ENCODE assay signal across 16 cellular contexts in genomic region chrX:153382563-153383482, GRCh38. TPM values are rescaled to one million over a fixed set of nuclear protein-coding genes. Genes with fewer than 3 reads are reported as not detected.
"Had no signal": no experiment of that assay in that cellular context is flagged by ENCODE, and none has a peak within 500 bp of the region (broad histone marks: within the 10 kb centered on the region; RNA-seq: fewer than 3 reads in every experiment).

No MANE protein-coding gene starts in this region.

- DNase-seq: activated naive CD4-positive, alpha-beta T cell treated with Interleukin-2 at 50 U/mL for 16 hours; activated naive CD8-positive, alpha-beta T cell treated with anti-CD3 and anti-CD28 coated beads, Interleukin-2, amount 10 ng/mL, durations not matched to agents 7 days and 5 days; activated T-cell treated with anti-CD3 and anti-CD28 coated beads for 4 hours; central memory CD4-positive, alpha-beta T cell; colonic mucosa; gastrocnemius medialis; mucosa of descending colon; upper lobe of right lung had no signal

- H3K9me3 ChIP-seq: body of pancreas, colonic mucosa, gastrocnemius medialis, mucosa of descending colon, neutrophil, upper lobe of right lung had no signal

- H3K4me1 ChIP-seq: colonic mucosa, gastrocnemius medialis, upper lobe of right lung had no signal

- H3K4me3 ChIP-seq: body of pancreas, colonic mucosa, gastrocnemius medialis, mucosa of descending colon, upper lobe of right lung had no signal

- H3K27me3 ChIP-seq: body of pancreas, colonic mucosa, gastrocnemius medialis, neutrophil, upper lobe of right lung had no signal

- H3K36me3 ChIP-seq: colonic mucosa, gastrocnemius medialis, neutrophil, upper lobe of right lung had no signal

- FAIRE-seq: endometrium had no signal

- H3K27ac ChIP-seq: colonic mucosa, gastrocnemius medialis, neutrophil, upper lobe of right lung had no signal

- ATAC-seq: gastrocnemius medialis had no signal

RNA-seq across cellular contexts. Expression of gene PNMA6E, which starts 18.3 kb away (rescaled TPM):
- total RNA-seq: activated CD4-positive, alpha-beta T cell treated with anti-CD3 and anti-CD28 coated beads for 36 hours; activated naive CD8-positive, alpha-beta T cell treated with anti-CD3 and anti-CD28 coated beads, Interleukin-2, amount 10 ng/mL, durations not matched to agents 7 days and 5 days; body of pancreas; colonic mucosa; gastrocnemius medialis; liver; mucosa of descending colon; naive thymus-derived CD8-positive, alpha-beta T cell; WTC11 had no signal
- polyA plus RNA-seq: immature natural killer cell; liver; naive thymus-derived CD8-positive, alpha-beta T cell had no signal
